1 cellular context compared by ENCODE assay signal in genomic region chr2:214671330-214671850, GRCh38.
TF ChIP-seq lines count a peak whose summit lies in the region.

No MANE protein-coding gene starts in this region.

TF ChIP-seq in HepG2, 621 proteins besides CTCF, POLR2A, EP300 and RAD21 (continued from another document):
- TF ChIP-seq HNF1B (CRISPR knock-in tag; IDR thresholded peaks at IDR 0.05): no peak
- no peak for TF ChIP-seq CCDC6 (CRISPR knock-in tag; IDR thresholded peaks at IDR 0.05)
- no peak for TF ChIP-seq KAT8 (CRISPR knock-in tag; IDR thresholded peaks at IDR 0.05)
- TF ChIP-seq ZNF10 (CRISPR knock-in tag; IDR thresholded peaks at IDR 0.05; ENCODE audit: borderline replicate concordance, low read depth): no peak
- no peak for TF ChIP-seq KDM3A (CRISPR knock-in tag; IDR thresholded peaks at IDR 0.05; ENCODE audit: low read depth)
- TF ChIP-seq HNF1A (IDR thresholded peaks at IDR 0.05; ENCODE audit: low read depth): no peak
- no peak for TF ChIP-seq HNF1A (CRISPR knock-in tag; IDR thresholded peaks at IDR 0.05; ENCODE audit: borderline replicate concordance)
- TF ChIP-seq ZNF619 (CRISPR knock-in tag; IDR thresholded peaks at IDR 0.05): no peak
- TF ChIP-seq, protein P1, sequence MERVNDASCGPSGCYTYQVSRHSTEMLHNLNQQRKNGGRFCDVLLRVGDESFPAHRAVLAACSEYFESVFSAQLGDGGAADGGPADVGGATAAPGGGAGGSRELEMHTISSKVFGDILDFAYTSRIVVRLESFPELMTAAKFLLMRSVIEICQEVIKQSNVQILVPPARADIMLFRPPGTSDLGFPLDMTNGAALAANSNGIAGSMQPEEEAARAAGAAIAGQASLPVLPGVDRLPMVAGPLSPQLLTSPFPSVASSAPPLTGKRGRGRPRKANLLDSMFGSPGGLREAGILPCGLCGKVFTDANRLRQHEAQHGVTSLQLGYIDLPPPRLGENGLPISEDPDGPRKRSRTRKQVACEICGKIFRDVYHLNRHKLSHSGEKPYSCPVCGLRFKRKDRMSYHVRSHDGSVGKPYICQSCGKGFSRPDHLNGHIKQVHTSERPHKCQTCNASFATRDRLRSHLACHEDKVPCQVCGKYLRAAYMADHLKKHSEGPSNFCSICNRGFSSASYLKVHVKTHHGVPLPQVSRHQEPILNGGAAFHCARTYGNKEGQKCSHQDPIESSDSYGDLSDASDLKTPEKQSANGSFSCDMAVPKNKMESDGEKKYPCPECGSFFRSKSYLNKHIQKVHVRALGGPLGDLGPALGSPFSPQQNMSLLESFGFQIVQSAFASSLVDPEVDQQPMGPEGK (CRISPR knock-in tag; IDR thresholded peaks at IDR 0.05): no peak
- TF ChIP-seq RNF219 (CRISPR knock-in tag; IDR thresholded peaks at IDR 0.05): no peak
- TF ChIP-seq KAT2B (IDR thresholded peaks at IDR 0.05; ENCODE audit: borderline replicate concordance, low read depth, low read length): no peak
TF ChIP-seq in HepG2: peak in this region for 0.
